Comparison of ENCODE assay signal across 8 cellular contexts in genomic region chr16:14911954-14912353, GRCh38. TPM values are rescaled to one million over a fixed set of nuclear protein-coding genes. Genes with fewer than 3 reads are reported as not detected.
A peak's percentile ranks its signal among the peaks of the same experiment; 100 is the strongest.
DNase-seq lines count a peak whose midpoint lies in the region; ATAC-seq and TF ChIP-seq lines count a peak whose summit lies in the region.
"Not testable (repeated sequence)": the region's sequence is repeated elsewhere in the genome, so short reads cannot be mapped to it uniquely, and the experiment has no call there.

No MANE protein-coding gene starts in this region.

- H3K4me1 ChIP-seq in CD4-positive, alpha-beta memory T cell (ENCODE audit: insufficient read depth, low read length); OCI-LY7 (ENCODE audit: insufficient read depth, low read length, poor library complexity, severe bottlenecking); skeletal muscle satellite cell (ENCODE audit: control insufficient read depth, insufficient read depth, low read length): not testable (repeated sequence)

- not testable (repeated sequence) for H3K36me3 ChIP-seq in CD4-positive, alpha-beta memory T cell (ENCODE audit: insufficient read depth, low read length); OCI-LY7 (ENCODE audit: insufficient read depth, low read length); skeletal muscle satellite cell (ENCODE audit: insufficient read depth, low read length)

- CTCF ChIA-PET in CD4-positive, alpha-beta memory T cell (lab: Charles Lee; ENCODE audit: partially characterized antibody); OCI-LY7 (lab: Charles Lee; ENCODE audit: unreplicated experiment): not testable (repeated sequence)

- not testable (repeated sequence) for H3K27me3 ChIP-seq in CD4-positive, alpha-beta memory T cell (ENCODE audit: insufficient read depth, low read length); skeletal muscle satellite cell (ENCODE audit: control insufficient read depth, insufficient read depth, low read length)

- not testable (repeated sequence) for H2AFZ ChIP-seq in OCI-LY7 (ENCODE audit: low read length)

- WGBS in lower leg skin, 2 donors, result 0% methylated on average over 15 to 18 of the region's 33 CpGs

- not testable (repeated sequence) for H3K9me3 ChIP-seq in CD4-positive, alpha-beta memory T cell (ENCODE audit: control insufficient read depth in 1 of 2, low read length in 2 of 2); OCI-LY7 (ENCODE audit: low read length); skeletal muscle satellite cell (replicated peaks; ENCODE audit: low read length)

- not testable (repeated sequence) for H4K20me1 ChIP-seq in OCI-LY7 (ENCODE audit: insufficient read depth, low read length)

- H3K79me2 ChIP-seq in OCI-LY7 (ENCODE audit: insufficient read depth, low read depth, low read length), result not testable (repeated sequence)

- H3K4me3 Mint-ChIP-seq in CD4-positive, alpha-beta memory T cell, result peak overlapping the region in 6 of 8 donors; percentile 38 to 71 (median 50)
- peak overlapping the region; percentile 69 for H3K4me3 Mint-ChIP-seq in activated naive CD8-positive, alpha-beta T cell
- peak overlapping the region; percentile 94 to 97 for H3K4me3 Mint-ChIP-seq in stimulated activated naive CD8-positive, alpha-beta T cell treated with anti-CD3 and anti-CD28 coated beads, Interleukin-15, amount 100 ng/mL, for 72 hours

- not testable (repeated sequence) for H3K4me2 ChIP-seq in OCI-LY7 (ENCODE audit: low read length)
- peak overlapping the region; percentile 44 for H3K4me2 ChIP-seq in skeletal muscle satellite cell (ENCODE audit: low read length)

- not testable (repeated sequence) for TF ChIP-seq POLR2A in lower leg skin (IDR thresholded peaks at IDR 0.05)

- DNase-seq in CD4-positive, alpha-beta memory T cell, result peak; percentile 47 to 68 (median 52)
- not testable (repeated sequence) for DNase-seq in OCI-LY7 (ENCODE audit: low spot score); epithelial cell of proximal tubule (ENCODE audit: low read depth)
- peak; percentile 61 for DNase-seq in activated CD4-positive, alpha-beta T cell treated with anti-CD3 and anti-CD28 coated beads, Interleukin-2, amount 50 U/mL, for 48 hours
- DNase-seq in lower leg skin (ENCODE audit: low spot score in 2 of 2), result peak; percentile 81 to 91
- peak; percentile 70 to 73 for DNase-seq in stimulated activated naive CD8-positive, alpha-beta T cell treated with anti-CD3 and anti-CD28 coated beads, Interleukin-15, amount 100 ng/mL, for 72 hours

- H3K27ac Mint-ChIP-seq in CD4-positive, alpha-beta memory T cell; activated naive CD8-positive, alpha-beta T cell: not testable (repeated sequence)
- peak overlapping the region; percentile 80 to 96 for H3K27ac Mint-ChIP-seq in stimulated activated naive CD8-positive, alpha-beta T cell treated with anti-CD3 and anti-CD28 coated beads, Interleukin-15, amount 100 ng/mL, for 72 hours

- H3K4me3 ChIP-seq in CD4-positive, alpha-beta memory T cell (ENCODE audit: low read length in 2 of 2), result not testable (repeated sequence)
- H3K4me3 ChIP-seq in OCI-LY7 (ENCODE audit: low read depth, low read length, poor library complexity, severe bottlenecking), result peak overlapping the region; percentile 54
- H3K4me3 ChIP-seq in epithelial cell of proximal tubule (ENCODE audit: low read depth, low read length), result peak overlapping the region; percentile 43
- H3K4me3 ChIP-seq in lower leg skin (ENCODE audit: low read depth, poor library complexity, severe bottlenecking), result peak overlapping the region; percentile 64
- H3K4me3 ChIP-seq in skeletal muscle satellite cell (ENCODE audit: low read length), result peak overlapping the region; percentile 62

- not testable (repeated sequence) for H3K9ac ChIP-seq in skeletal muscle satellite cell (ENCODE audit: low read depth, low read length)

- POLR2A ChIA-PET in CD4-positive, alpha-beta memory T cell (lab: Charles Lee; ENCODE audit: partially characterized antibody); OCI-LY7 (lab: Charles Lee): not testable (repeated sequence)

- H3K27ac ChIP-seq in CD4-positive, alpha-beta memory T cell (ENCODE audit: low read depth, low read length); OCI-LY7 (ENCODE audit: low read depth, low read length, poor library complexity, severe bottlenecking): not testable (repeated sequence)

- H3K27me3 Mint-ChIP-seq in CD4-positive, alpha-beta memory T cell; activated naive CD8-positive, alpha-beta T cell; stimulated activated naive CD8-positive, alpha-beta T cell treated with anti-CD3 and anti-CD28 coated beads, Interleukin-15, amount 100 ng/mL, for 72 hours: not testable (repeated sequence)

- not testable (repeated sequence) for H3K9me3 Mint-ChIP-seq in CD4-positive, alpha-beta memory T cell; activated naive CD8-positive, alpha-beta T cell (ENCODE audit: low read depth); stimulated activated naive CD8-positive, alpha-beta T cell treated with anti-CD3 and anti-CD28 coated beads, Interleukin-15, amount 100 ng/mL, for 72 hours

- not testable (repeated sequence) for H3K36me3 Mint-ChIP-seq in CD4-positive, alpha-beta memory T cell; activated naive CD8-positive, alpha-beta T cell

- not testable (repeated sequence) for TF ChIP-seq CTCF in OCI-LY7 (conservative IDR thresholded peaks at IDR 0.05; ENCODE audit: low read length); epithelial cell of proximal tubule (conservative IDR thresholded peaks at IDR 0.05; ENCODE audit: low read depth, low read length); lower leg skin (IDR thresholded peaks at IDR 0.05)

- H3K9me2 ChIP-seq in OCI-LY7 (ENCODE audit: insufficient read depth, low read length), result not testable (repeated sequence)

- not testable (repeated sequence) for ATAC-seq in stimulated activated naive CD8-positive, alpha-beta T cell treated with anti-CD3 and anti-CD28 coated beads, Interleukin-15, amount 100 ng/mL, for 72 hours

- intact Hi-C loops in CD4-positive, alpha-beta memory T cell (cut with micrococcal nuclease); OCI-LY7 (cut with micrococcal nuclease; ENCODE audit: unreplicated experiment); lower leg skin (cut with DNase I; ENCODE audit: low total_unique reads): not testable (repeated sequence)

- H3K4me1 Mint-ChIP-seq in CD4-positive, alpha-beta memory T cell; activated naive CD8-positive, alpha-beta T cell (ENCODE audit: low read depth); stimulated activated naive CD8-positive, alpha-beta T cell treated with anti-CD3 and anti-CD28 coated beads, Interleukin-15, amount 100 ng/mL, for 72 hours: not testable (repeated sequence)

- BruUV-seq in OCI-LY7 (replicated peaks; lab: Mats Ljungman, UMichigan), result not testable (repeated sequence)

RNA-seq across cellular contexts. Expression of gene NPIPA1, which starts 25.3 kb away (rescaled TPM):
- 100 to 1,000 TPM; 143 to 149 TPM for total RNA-seq in CD4-positive, alpha-beta memory T cell
- 1 to 10 TPM in 1 of 2 donors, not detected in 1; 9.1 TPM for polyA plus RNA-seq in CD4-positive, alpha-beta memory T cell
- 52.0 and 66.7 TPM in 2 replicates for total RNA-seq in OCI-LY7 (2014; rRNA removed; shearing (Covaris generic))
- total RNA-seq in OCI-LY7 (2022) (124 and 138 TPM in 2 replicates), epithelial cell of proximal tubule (17.9 and 26.9 TPM in 2 replicates), lower leg skin (10 to 100 TPM; 43.1 to 74.3 (median 57.7) TPM)
- total RNA-seq in skeletal muscle satellite cell (2012; rRNA removed), result 23.6 and 24.3 TPM in 2 replicates
